ENCODE assay signal across 2 cellular contexts in the genomic region with DNA sequence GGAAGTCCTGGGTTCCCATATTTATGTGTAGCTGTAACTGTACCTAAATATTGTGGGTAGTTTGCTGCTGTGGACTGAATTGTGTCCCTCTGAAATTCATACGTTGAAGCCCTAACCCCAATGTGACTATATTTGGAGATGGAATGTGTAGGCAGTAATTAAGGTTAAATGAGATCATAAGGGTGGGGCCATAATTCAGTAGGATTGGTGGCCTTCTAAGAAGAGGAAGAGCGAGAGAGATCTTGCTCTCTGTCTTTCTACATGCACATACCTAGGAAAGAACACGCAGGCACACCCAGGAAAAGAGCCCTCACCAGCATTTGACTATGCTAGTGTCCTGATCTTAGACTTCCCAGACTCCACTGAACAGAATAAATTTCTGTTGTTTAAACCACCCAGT.
TF ChIP-seq lines count a peak whose summit lies in the region.

No MANE protein-coding gene starts in this region.

TF ChIP-seq in SK-N-SH treated with all-trans-retinoic acid at 6 μM for 48 hours, 23 proteins besides CTCF, POLR2A, EP300 and RAD21 (continued from another document):
- TF ChIP-seq ARNTL (CRISPR knock-in tag; IDR thresholded peaks at IDR 0.05; ENCODE audit: borderline replicate concordance, low read depth), result no peak
- TF ChIP-seq GLIS3 (CRISPR knock-in tag; IDR thresholded peaks at IDR 0.05), result no peak
- TF ChIP-seq ZFP3 (CRISPR knock-in tag; IDR thresholded peaks at IDR 0.05), result no peak
- TF ChIP-seq ZFP30 (CRISPR knock-in tag; IDR thresholded peaks at IDR 0.05), result no peak
- no peak for TF ChIP-seq CSDC2 (CRISPR knock-in tag; IDR thresholded peaks at IDR 0.05)
- TF ChIP-seq CREB5 (CRISPR knock-in tag; IDR thresholded peaks at IDR 0.05; ENCODE audit: low read depth), result no peak

TF ChIP-seq in SK-N-SH, 30 proteins besides CTCF, POLR2A, EP300 and RAD21 (continued from another document):
- TF ChIP-seq RXRA (IDR thresholded peaks at IDR 0.05; ENCODE audit: borderline replicate concordance, low read depth) (no peak), FOXJ3 (CRISPR knock-in tag; IDR thresholded peaks at IDR 0.05) (no peak), RCOR1 (IDR thresholded peaks at IDR 0.05; ENCODE audit: low read length) (no peak), TCF12 (IDR thresholded peaks at IDR 0.05) (no peak)
